ENCODE assay signal across 9 cellular contexts in genomic region chr7:94907420-94908203, GRCh38. TPM values are rescaled to one million over a fixed set of nuclear protein-coding genes. Genes with fewer than 3 reads are reported as not detected.
A peak's percentile ranks its signal among the peaks of the same experiment; 100 is the strongest.
DNase-seq lines count a peak whose midpoint lies in the region; ATAC-seq and TF ChIP-seq lines count a peak whose summit lies in the region.
"Had no signal": no experiment of that assay in that cellular context is flagged by ENCODE, and none has a peak within 500 bp of the region (broad histone marks: within the 10 kb centered on the region; RNA-seq: fewer than 3 reads in every experiment).

PPP1R9A (plus strand) TSS chr7:94907594; CDS start chr7:94910114, 2,520 bp downstream.

- H3K27me3 Mint-ChIP-seq in neural crest cell (ENCODE audit: low read depth) = no peaks in the 10 kb centered on the region
- peaks cover 48% of the 10 kb centered on the region for H3K27me3 Mint-ChIP-seq in CD8-positive, alpha-beta T cell (ENCODE audit: low read depth)

- H3K4me1 Mint-ChIP-seq in neural crest cell = peaks cover 39% of the 10 kb centered on the region
- H3K4me1 Mint-ChIP-seq in CD8-positive, alpha-beta T cell (ENCODE audit: low read depth) = peaks cover 3% of the 10 kb centered on the region

- POLR2A ChIA-PET in CD8-positive, alpha-beta T cell (lab: Charles Lee) = no interaction called here

- intact Hi-C loops in Right ventricle myocardium inferior (cut with DNase I) = loop anchor here (5.0 to 10.0 kb wide), 2 partner anchors 140 to 287 kb away; no protein-coding TSS in a partner anchor
- intact Hi-C loops in CD8-positive, alpha-beta T cell (cut with DNase I, micrococcal nuclease) = no loop called here

- H3K9me3 Mint-ChIP-seq in neural crest cell = no peaks in the 10 kb centered on the region
- H3K9me3 Mint-ChIP-seq in CD8-positive, alpha-beta T cell = no peaks in the 10 kb centered on the region

- H3K27ac ChIP-seq in WERI-Rb-1 = peak within 1 kb of the TSS; percentile 83
- H3K27ac ChIP-seq in CD8-positive, alpha-beta T cell (ENCODE audit: low read depth, low read length) = no peak within 1 kb of the TSS

- DNase-seq in LoVo (ENCODE audit: low spot score) (peak; percentile 80), WERI-Rb-1 (peak; percentile 87), Right ventricle myocardium inferior (ENCODE audit: missing footprints) (peak; percentile 65), neural crest cell (ENCODE audit: low read depth, low spot score) (peak; percentile 51), HCEC 1CT (no peak)
- DNase-seq in CD8-positive, alpha-beta T cell = no peak

- peaks cover 8% of the 10 kb centered on the region for H3K36me3 ChIP-seq in WERI-Rb-1
- H3K36me3 ChIP-seq in CD8-positive, alpha-beta T cell (ENCODE audit: insufficient read depth, low read length) = no peaks in the 10 kb centered on the region

- peak; percentile 91 for ATAC-seq in Right ventricle myocardium inferior
- no peak for ATAC-seq in CD8-positive, alpha-beta T cell
- no peak for ATAC-seq in GM18520 (IDR thresholded peaks at IDR 0.05; ENCODE audit: unreplicated experiment)

- H3K4me1 ChIP-seq in CD8-positive, alpha-beta T cell (ENCODE audit: insufficient read depth, low read length) = no peaks in the 10 kb centered on the region

- peaks cover 5% of the 10 kb centered on the region for H3K36me3 Mint-ChIP-seq in neural crest cell (ENCODE audit: low read depth)
- no peaks in the 10 kb centered on the region for H3K36me3 Mint-ChIP-seq in CD8-positive, alpha-beta T cell

- H3K27me3 ChIP-seq in WERI-Rb-1 (ENCODE audit: insufficient read depth, low read depth, severe bottlenecking) = no peaks in the 10 kb centered on the region
- peaks cover 8% of the 10 kb centered on the region for H3K27me3 ChIP-seq in CD8-positive, alpha-beta T cell (ENCODE audit: insufficient read depth, low read length)

- CTCF ChIA-PET in CD8-positive, alpha-beta T cell (lab: Charles Lee) = no interaction called here

- TF ChIP-seq CTCF in WERI-Rb-1 (IDR thresholded peaks at IDR 0.05; ENCODE audit: low read depth, low read length) (peak; percentile 60), neural crest cell (conservative IDR thresholded peaks at IDR 0.05) (peak; percentile 45)
- no peak for TF ChIP-seq CTCF in CD8-positive, alpha-beta T cell (IDR thresholded peaks at IDR 0.05)

- H3K9me3 ChIP-seq in WERI-Rb-1 (ENCODE audit: severe bottlenecking) = no peaks in the 10 kb centered on the region
- H3K9me3 ChIP-seq in CD8-positive, alpha-beta T cell (ENCODE audit: low read length) = no peaks in the 10 kb centered on the region

- peak within 1 kb of the TSS; percentile 95 for H3K4me3 Mint-ChIP-seq in neural crest cell
- no peak within 1 kb of the TSS for H3K4me3 Mint-ChIP-seq in CD8-positive, alpha-beta T cell

- peak within 1 kb of the TSS; percentile 90 for H3K27ac Mint-ChIP-seq in neural crest cell (ENCODE audit: unreplicated experiment)
- H3K27ac Mint-ChIP-seq in CD8-positive, alpha-beta T cell = no peak within 1 kb of the TSS

- H3K4me3 ChIP-seq in GM08714 (ENCODE audit: low read length) (peak within 1 kb of the TSS; percentile 9), WERI-Rb-1 (ENCODE audit: low read depth, low read length) (peak within 1 kb of the TSS; percentile 84)
- no peak within 1 kb of the TSS for H3K4me3 ChIP-seq in CD8-positive, alpha-beta T cell (ENCODE audit: low read depth, low read length)

RNA-seq across cellular contexts. Expression of gene PPP1R9A, which starts in this region (rescaled TPM):
- total RNA-seq in Right ventricle myocardium inferior = 21.9 TPM
- total RNA-seq in neural crest cell = 21.2 and 22.7 TPM in 2 replicates
- total RNA-seq in CD8-positive, alpha-beta T cell = under 1 TPM; 0.08 to 0.11 TPM
- total RNA-seq: T-helper 2 cell treated with Interferon-gamma antibody and Interleukin-4, amounts not matched to agents 100 ng/mL and 5 ng/mL, for 36 hours had no signal

Comparison
In these comparisons a context has a peak if more than half of its experiments do, and no peak if none do; other contexts are left out.
1. RNA of gene PPP1R9A (total RNA-seq): 21.9 TPM in Right ventricle myocardium inferior (single experiment) and 21.2 to 22.7 TPM in neural crest cell; 0.08 to 0.11 TPM in CD8-positive, alpha-beta T cell; every median in the first group is over 10 times any median in the second.
2. DNase-seq: peak in LoVo (single experiment), WERI-Rb-1 (single experiment), Right ventricle myocardium inferior (single experiment) and neural crest cell (single experiment); none in CD8-positive, alpha-beta T cell (0 of 7) and HCEC 1CT (single experiment).